In genomic region chr1:93997756-93998155, GRCh38 we compare ENCODE assay signal across 14 cellular contexts.
DNase-seq lines count a peak whose midpoint lies in the region; ATAC-seq and TF ChIP-seq lines count a peak whose summit lies in the region.
"Had no signal": no experiment of that assay in that cellular context is flagged by ENCODE, and none has a peak within 500 bp of the region (broad histone marks: within the 10 kb centered on the region; RNA-seq: fewer than 3 reads in every experiment).

No MANE protein-coding gene starts in this region.

- no peak overlapping the region for H3K4ac ChIP-seq in mesendoderm (ENCODE audit: low read depth, low read length)

- no peak for TF ChIP-seq POLR2A in testis (IDR thresholded peaks at IDR 0.05)

- H3K4me2 ChIP-seq in mesendoderm (ENCODE audit: low read length), result no peak overlapping the region
- H3K4me2 ChIP-seq: BLaER1 treated with 17β-estradiol and CSF1 and Interleukin-3, amounts not matched to agents 10 nM and 100 nM had no signal

- H3K36me3 ChIP-seq in right atrium auricular region (no peaks in the 10 kb centered on the region), mesendoderm (ENCODE audit: control insufficient read depth, insufficient read depth, low read length) (no peaks in the 10 kb centered on the region), testis (ENCODE audit: low read depth, missing control alignments) (no peaks in the 10 kb centered on the region)
- H3K36me3 ChIP-seq: BLaER1 treated with 17β-estradiol and CSF1 and Interleukin-3, amounts not matched to agents 10 nM and 100 nM; HAP-1 had no signal

- H2BK120ac ChIP-seq in mesendoderm (ENCODE audit: low read depth, low read length), result no peak overlapping the region

- no peaks in the 10 kb centered on the region for H3K79me2 ChIP-seq in mesendoderm (ENCODE audit: control insufficient read depth, insufficient read depth, low read length)

- no peak overlapping the region for H4K8ac ChIP-seq in mesendoderm (ENCODE audit: low read depth, low read length)

- CTCF ChIA-PET in GM10248 (lab: Yijun Ruan, JAX), result interaction anchor here (0.9 to 1.1 kb wide), 2 partner anchors 9 to 42 kb away, joined by 3 to 4 read pairs; no protein-coding TSS in a partner anchor

- POLR2A ChIA-PET in GM10248 (lab: Yijun Ruan, JAX), result no interaction called here

- H3K9ac ChIP-seq in mesendoderm (ENCODE audit: low read length), result no peak overlapping the region
- H3K9ac ChIP-seq: BLaER1 treated with 17β-estradiol and CSF1 and Interleukin-3, amounts not matched to agents 10 nM and 100 nM; GM23248 had no signal

- H3K4me1 ChIP-seq in right atrium auricular region (no peaks in the 10 kb centered on the region), right cardiac atrium (ENCODE audit: control insufficient read depth, insufficient read depth, low read length) (no peaks in the 10 kb centered on the region), mesendoderm (ENCODE audit: control insufficient read depth, low read depth, low read length) (no peaks in the 10 kb centered on the region), testis (no peaks in the 10 kb centered on the region)
- H3K4me1 ChIP-seq: HAP-1 had no signal

- TF ChIP-seq CTCF in right atrium auricular region (IDR thresholded peaks at IDR 0.05), result no peak
- TF ChIP-seq CTCF in testis (IDR thresholded peaks at IDR 0.05), result no peak
- no peak for TF ChIP-seq CTCF in GM10248 (IDR thresholded peaks at IDR 0.05; ENCODE audit: control extremely low read depth, extremely low read depth, low read depth, missing control alignments)

- H4K5ac ChIP-seq in mesendoderm (ENCODE audit: low read length), result no peak overlapping the region

- peak; percentile 38 for DNase-seq in right atrium auricular region (ENCODE audit: low spot score)
- DNase-seq in right cardiac atrium, result no peak
- DNase-seq in mesendoderm, result no peak
- DNase-seq in testis, result peak; percentile 43
- no peak for DNase-seq in SKM-1 (lab: John Stamatoyannopoulos, UW; ENCODE audit: unreplicated experiment)
- no peak for DNase-seq in GM10248 (ENCODE audit: extremely low spot score)
- DNase-seq: 8988T; Calu3; CD8-positive, alpha-beta T cell; DMS79 treated with DMSO at 0.1 percent for 48 hours; GM23248 had no signal

- H3K27ac ChIP-seq in right atrium auricular region (no peak overlapping the region), right cardiac atrium (ENCODE audit: low read length) (no peak overlapping the region), mesendoderm (ENCODE audit: low read depth, low read length) (no peak overlapping the region), testis (no peak overlapping the region)
- H3K27ac ChIP-seq: BLaER1 treated with 17β-estradiol and CSF1 and Interleukin-3, amounts not matched to agents 10 nM and 100 nM; GM23248 had no signal

- H2BK5ac ChIP-seq in mesendoderm (ENCODE audit: low read length), result no peak overlapping the region

- H3K9me3 ChIP-seq in right atrium auricular region, result no peaks in the 10 kb centered on the region
- H3K9me3 ChIP-seq in right cardiac atrium (ENCODE audit: control insufficient read depth, low read length), result no peaks in the 10 kb centered on the region
- no peaks in the 10 kb centered on the region for H3K9me3 ChIP-seq in testis
- H3K9me3 ChIP-seq: BLaER1 treated with 17β-estradiol and CSF1 and Interleukin-3, amounts not matched to agents 10 nM and 100 nM; HAP-1 had no signal

- H2AK5ac ChIP-seq in mesendoderm (ENCODE audit: low read length), result no peak overlapping the region

- H3K18ac ChIP-seq in mesendoderm (ENCODE audit: low read length), result no peak overlapping the region

- H3K27me3 ChIP-seq in right atrium auricular region (no peaks in the 10 kb centered on the region), right cardiac atrium (ENCODE audit: control insufficient read depth, insufficient read depth) (no peaks in the 10 kb centered on the region), mesendoderm (ENCODE audit: insufficient read depth, low read length, poor library complexity) (no peaks in the 10 kb centered on the region), testis (no peaks in the 10 kb centered on the region)
- H3K27me3 ChIP-seq: BLaER1 treated with 17β-estradiol and CSF1 and Interleukin-3, amounts not matched to agents 10 nM and 100 nM had no signal

- WGBS in right cardiac atrium, result 66% methylated on average over 7 of the region's 7 CpGs
- WGBS in mesendoderm (ENCODE audit: extremely low coverage, insufficient coverage, low lambda C conversion rate), result no CpG with 5 or more reads among the region's 7 CpGs
- 45 to 58% methylated on average over 7 of the region's 7 CpGs for WGBS in testis, 2 donors

- no peak overlapping the region for H3K56ac ChIP-seq in mesendoderm (ENCODE audit: low read length)

- peak overlapping the region; percentile 11 for H3K23ac ChIP-seq in mesendoderm (ENCODE audit: low read length)

- no peaks in the 10 kb centered on the region for H3K79me1 ChIP-seq in mesendoderm (ENCODE audit: low read length)

- no peak overlapping the region for H2BK15ac ChIP-seq in mesendoderm (replicated peaks; ENCODE audit: low read depth)

- ATAC-seq in right cardiac atrium (no peak), HG03442 (IDR thresholded peaks at IDR 0.05; ENCODE audit: unreplicated experiment) (no peak)
- ATAC-seq: CD8-positive, alpha-beta T cell had no signal

- H3K4me3 ChIP-seq in right atrium auricular region, result no peak overlapping the region
- no peak overlapping the region for H3K4me3 ChIP-seq in right cardiac atrium (ENCODE audit: low read length)
- no peak overlapping the region for H3K4me3 ChIP-seq in mesendoderm (ENCODE audit: low read length)
- no peak overlapping the region for H3K4me3 ChIP-seq in testis
- H3K4me3 ChIP-seq: BLaER1 treated with 17β-estradiol and CSF1 and Interleukin-3, amounts not matched to agents 10 nM and 100 nM; GM23248; HAP-1 had no signal

- intact Hi-C loops in right cardiac atrium (cut with DNase I), result no loop called here
- intact Hi-C loops in testis (cut with DNase I; ENCODE audit: low total_unique reads), result no loop called here

Comparison
In these comparisons a context has a peak if more than half of its experiments do, and no peak if none do; other contexts are left out.
1. DNase-seq: peak in right atrium auricular region (single experiment) and testis (single experiment); none in right cardiac atrium (0 of 3), mesendoderm (single experiment), SKM-1 (single experiment) and GM10248 (single experiment).